Comparison of ENCODE assay signal across 22 cellular contexts in the genomic region with DNA sequence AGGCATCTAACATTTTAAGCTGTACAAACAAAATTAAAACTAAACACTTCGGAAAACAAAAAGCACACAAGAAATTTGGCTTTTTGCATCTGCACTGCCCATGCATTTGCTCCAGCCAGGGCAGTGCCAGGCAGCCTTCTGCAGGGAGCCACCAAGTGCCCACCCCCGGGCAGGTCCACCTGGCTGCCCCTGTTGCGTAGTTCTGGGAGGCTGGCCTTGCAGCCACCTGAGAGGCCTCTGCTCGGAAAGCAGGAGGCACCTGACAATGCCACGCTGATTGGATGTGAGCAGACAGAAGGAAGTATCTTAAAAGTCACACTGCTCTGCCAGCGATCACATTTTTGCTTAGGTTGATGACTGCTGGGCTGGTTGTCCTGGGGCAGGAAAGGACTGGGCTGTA. TPM values are rescaled to one million over a fixed set of nuclear protein-coding genes. Genes with fewer than 3 reads are reported as not detected.
"Had no signal": no experiment of that assay in that cellular context is flagged by ENCODE, and none has a peak within 500 bp of the region (broad histone marks: within the 10 kb centered on the region; RNA-seq: fewer than 3 reads in every experiment).

No MANE protein-coding gene starts in this region.

- H3K27ac ChIP-seq: SJSA1 had no signal

- H3K4me3 ChIP-seq: SJSA1 had no signal

- H3K4me1 ChIP-seq: SJSA1 had no signal

- H3K9me2 ChIP-seq: SK-N-SH had no signal

- H3K9ac ChIP-seq: SK-N-SH had no signal

- H3K27me3 ChIP-seq: SJSA1 had no signal

- H3K36me3 ChIP-seq: SJSA1 had no signal

- H3K4me2 ChIP-seq: SK-N-SH had no signal

- H3K9me3 ChIP-seq: SJSA1, SK-N-SH had no signal

- DNase-seq: KBM-7, NCI-H1048, NCI-H1105, NCI-H1417, NCI-H1436 treated with DMSO at 0.1 percent for 48 hours, NCI-H1694, NCI-H187 treated with DMSO at 0.1 percent for 48 hours, NCI-H2029 treated with DMSO at 0.1 percent for 48 hours, NCI-H2107, NCI-H2227 treated with DMSO at 0.1 percent for 48 hours, NCI-H524, NCI-H526 treated with DMSO at 0.1 percent for 48 hours, NCI-H748 treated with DMSO at 0.1 percent for 48 hours, Right ventricle myocardium superior, RPMI8226, SIG-M5, SK-N-SH had no signal

RNA-seq across cellular contexts. Expression of gene TMEM271, which starts 3.5 kb away (rescaled TPM):
- total RNA-seq: HT-29, LHCN-M2, MCF 10A, NCI-H460, Right ventricle myocardium superior, SJSA1 had no signal
- polyA plus RNA-seq: SK-N-SH had no signal

RNA-seq across cellular contexts. Expression of gene PDE6B, which starts 52.8 kb away (rescaled TPM):
- total RNA-seq: HT-29, MCF 10A, NCI-H460, SJSA1 had no signal
